Comparison of ENCODE assay signal across 1 cellular context in genomic region chr10:71466330-71466729, GRCh38.
TF ChIP-seq lines count a peak whose summit lies in the region.

No MANE protein-coding gene starts in this region.

TF ChIP-seq in K562, 482 proteins besides CTCF, POLR2A, EP300 and RAD21 (continued from another document):
- no peak for TF ChIP-seq ZBTB40 (IDR thresholded peaks at IDR 0.05)
- no peak for TF ChIP-seq ZBTB40 (CRISPR knock-in tag; IDR thresholded peaks at IDR 0.05)
- TF ChIP-seq ZC3H8 (IDR thresholded peaks at IDR 0.05): no peak
- no peak for TF ChIP-seq HDAC6 (IDR thresholded peaks at IDR 0.05; ENCODE audit: low read depth, low read length)
- TF ChIP-seq CCAR2 (IDR thresholded peaks at IDR 0.05; ENCODE audit: low read depth, low read length): no peak
- no peak for TF ChIP-seq RUNX1 (IDR thresholded peaks at IDR 0.05; ENCODE audit: low read depth)
- TF ChIP-seq KDM1A (IDR thresholded peaks at IDR 0.05): peak in 1 of 2 experiments; percentile 23; a peak in 1 of 4 replicates
- no peak for TF ChIP-seq CREB1 (IDR thresholded peaks at IDR 0.05)
- TF ChIP-seq CREB1 (CRISPR knock-in tag; IDR thresholded peaks at IDR 0.05): no peak
- TF ChIP-seq MAX (CRISPR knock-in tag; IDR thresholded peaks at IDR 0.05): peak; percentile 63; the same call in 1 of the 2 replicates
